ENCODE assay signal across 1 cellular context in the genomic region with DNA sequence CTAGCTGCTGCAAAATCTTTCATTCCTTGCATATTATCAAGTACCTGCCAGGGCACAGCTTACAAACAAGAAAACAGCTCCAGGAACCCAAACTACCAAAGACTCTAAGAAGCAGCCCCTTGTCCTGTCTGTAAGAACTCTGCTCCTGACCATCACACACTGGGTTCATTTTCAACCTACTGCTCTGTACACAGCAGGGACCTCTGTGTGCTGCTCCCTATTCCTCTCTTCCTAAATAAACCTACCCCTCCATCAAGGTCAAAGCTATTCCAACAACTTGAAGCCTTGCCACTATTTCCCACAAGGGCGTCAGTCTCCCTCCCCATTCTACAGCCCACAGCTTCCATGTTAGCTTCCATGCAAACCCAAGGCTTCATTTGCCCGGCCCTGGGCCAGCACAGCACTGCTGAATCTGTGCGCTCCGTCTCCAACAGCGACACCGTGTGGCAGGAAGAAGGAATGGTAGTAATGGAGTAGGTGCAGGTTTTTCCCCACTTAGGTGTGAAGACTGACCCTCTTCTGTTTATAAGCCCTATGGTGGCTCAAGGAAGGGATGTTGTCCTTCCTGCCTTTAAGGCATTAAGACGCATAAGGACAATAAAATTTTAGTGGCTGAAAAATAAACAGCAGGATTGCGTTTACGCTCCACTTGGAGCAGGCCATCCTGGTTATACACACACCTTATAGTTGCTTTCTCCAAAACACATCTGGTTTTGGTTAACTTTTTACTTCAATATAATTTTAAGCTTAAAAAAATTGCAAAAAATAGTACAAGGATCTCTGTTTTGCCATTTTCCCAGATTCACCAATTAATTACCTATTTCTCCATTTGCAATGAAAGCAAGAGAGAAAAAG.
TF ChIP-seq lines count a peak whose summit lies in the region.

No MANE protein-coding gene starts in this region.

TF ChIP-seq in Ishikawa, 13 proteins besides CTCF, POLR2A, EP300 and RAD21 (continued from another document):
- TF ChIP-seq, protein P1, sequence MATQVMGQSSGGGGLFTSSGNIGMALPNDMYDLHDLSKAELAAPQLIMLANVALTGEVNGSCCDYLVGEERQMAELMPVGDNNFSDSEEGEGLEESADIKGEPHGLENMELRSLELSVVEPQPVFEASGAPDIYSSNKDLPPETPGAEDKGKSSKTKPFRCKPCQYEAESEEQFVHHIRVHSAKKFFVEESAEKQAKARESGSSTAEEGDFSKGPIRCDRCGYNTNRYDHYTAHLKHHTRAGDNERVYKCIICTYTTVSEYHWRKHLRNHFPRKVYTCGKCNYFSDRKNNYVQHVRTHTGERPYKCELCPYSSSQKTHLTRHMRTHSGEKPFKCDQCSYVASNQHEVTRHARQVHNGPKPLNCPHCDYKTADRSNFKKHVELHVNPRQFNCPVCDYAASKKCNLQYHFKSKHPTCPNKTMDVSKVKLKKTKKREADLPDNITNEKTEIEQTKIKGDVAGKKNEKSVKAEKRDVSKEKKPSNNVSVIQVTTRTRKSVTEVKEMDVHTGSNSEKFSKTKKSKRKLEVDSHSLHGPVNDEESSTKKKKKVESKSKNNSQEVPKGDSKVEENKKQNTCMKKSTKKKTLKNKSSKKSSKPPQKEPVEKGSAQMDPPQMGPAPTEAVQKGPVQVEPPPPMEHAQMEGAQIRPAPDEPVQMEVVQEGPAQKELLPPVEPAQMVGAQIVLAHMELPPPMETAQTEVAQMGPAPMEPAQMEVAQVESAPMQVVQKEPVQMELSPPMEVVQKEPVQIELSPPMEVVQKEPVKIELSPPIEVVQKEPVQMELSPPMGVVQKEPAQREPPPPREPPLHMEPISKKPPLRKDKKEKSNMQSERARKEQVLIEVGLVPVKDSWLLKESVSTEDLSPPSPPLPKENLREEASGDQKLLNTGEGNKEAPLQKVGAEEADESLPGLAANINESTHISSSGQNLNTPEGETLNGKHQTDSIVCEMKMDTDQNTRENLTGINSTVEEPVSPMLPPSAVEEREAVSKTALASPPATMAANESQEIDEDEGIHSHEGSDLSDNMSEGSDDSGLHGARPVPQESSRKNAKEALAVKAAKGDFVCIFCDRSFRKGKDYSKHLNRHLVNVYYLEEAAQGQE (IDR thresholded peaks at IDR 0.05; ENCODE audit: low read depth): no peak
- no peak for TF ChIP-seq CREB1 (IDR thresholded peaks at IDR 0.05; ENCODE audit: low read depth)
- TF ChIP-seq TAF1 (IDR thresholded peaks at IDR 0.05; ENCODE audit: low read depth): no peak
- TF ChIP-seq ZBTB7A (IDR thresholded peaks at IDR 0.05; ENCODE audit: low read depth): no peak
- TF ChIP-seq TEAD4 (IDR thresholded peaks at IDR 0.05): no peak
- no peak for TF ChIP-seq TCF12 (IDR thresholded peaks at IDR 0.05; ENCODE audit: low read depth)
- TF ChIP-seq CEBPB (IDR thresholded peaks at IDR 0.05): no peak
- TF ChIP-seq NFIC (IDR thresholded peaks at IDR 0.05): no peak
- TF ChIP-seq, protein P2, sequence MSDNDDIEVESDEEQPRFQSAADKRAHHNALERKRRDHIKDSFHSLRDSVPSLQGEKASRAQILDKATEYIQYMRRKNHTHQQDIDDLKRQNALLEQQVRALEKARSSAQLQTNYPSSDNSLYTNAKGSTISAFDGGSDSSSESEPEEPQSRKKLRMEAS (IDR thresholded peaks at IDR 0.05): no peak
- TF ChIP-seq FOXM1 (IDR thresholded peaks at IDR 0.05; ENCODE audit: borderline replicate concordance, low read depth): no peak
- no peak for TF ChIP-seq YY1 (IDR thresholded peaks at IDR 0.05; ENCODE audit: low read depth)
TF ChIP-seq in Ishikawa: peak in this region for 0.
